In the genomic region with DNA sequence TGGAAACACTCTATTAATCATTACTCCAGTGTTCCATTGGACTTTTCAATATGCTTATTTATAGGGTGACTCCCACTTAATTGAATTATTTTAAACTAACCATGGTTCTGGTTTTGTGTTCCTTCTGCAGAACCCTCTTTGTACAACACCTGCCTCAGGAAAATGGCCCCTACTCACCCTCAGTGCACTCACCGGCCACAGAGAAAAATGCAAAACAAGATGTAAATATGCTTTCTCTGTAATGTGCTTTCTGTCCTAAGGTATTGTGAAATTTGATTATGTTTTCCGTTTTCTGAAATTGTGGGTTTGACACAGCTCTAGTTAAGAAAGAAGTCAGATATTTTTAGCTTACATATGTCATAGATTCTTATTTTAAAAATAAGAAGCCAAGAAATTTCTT, we compare ENCODE assay signal across 20 cellular contexts.
"Had no signal": no experiment of that assay in that cellular context is flagged by ENCODE, and none has a peak within 500 bp of the region (broad histone marks: within the 10 kb centered on the region; RNA-seq: fewer than 3 reads in every experiment).

No MANE protein-coding gene starts in this region.

- H3K4me3 ChIP-seq: adrenal gland, breast epithelium, K562 had no signal

- H3K4me1 ChIP-seq: adrenal gland, breast epithelium had no signal

- H3K9me3 ChIP-seq: adrenal gland, breast epithelium had no signal

- H3K36me3 Mint-ChIP-seq: activated naive CD8-positive, alpha-beta T cell treated with anti-CD3 and anti-CD28 coated beads, Interleukin-2, amount 10 ng/mL, durations not matched to agents 7 days and 5 days had no signal

- H3K9me3 Mint-ChIP-seq: activated CD4-positive, alpha-beta memory T cell treated with anti-CD3 and anti-CD28 coated beads, Interleukin-2, amount 10 ng/mL, durations not matched to agents 7 days and 5 days; activated CD4-positive, alpha-beta T cell treated with anti-CD3 and anti-CD28 coated beads, Interleukin-2, amount 10 ng/mL, durations not matched to agents 7 days and 5 days; activated naive CD8-positive, alpha-beta T cell treated with anti-CD3 and anti-CD28 coated beads, Interleukin-2, amount 10 ng/mL, durations not matched to agents 7 days and 5 days; activated T-cell treated with anti-CD3 and anti-CD28 coated beads, Interleukin-2, amount 50 U/mL, for 72 hours had no signal

- H3K36me3 ChIP-seq: adrenal gland, breast epithelium had no signal

- DNase-seq: activated CD4-positive, alpha-beta memory T cell treated with anti-CD3 and anti-CD28 coated beads, Interleukin-2, amount 10 ng/mL, durations not matched to agents 7 days and 5 days; activated CD4-positive, alpha-beta T cell treated with anti-CD3 and anti-CD28 coated beads, Interleukin-2, amount 10 ng/mL, durations not matched to agents 7 days and 5 days; activated CD4-positive, CD25-positive, alpha-beta regulatory T cell; activated naive CD4-positive, alpha-beta T cell treated with anti-CD3 and anti-CD28 coated beads, Interleukin-2, amount 50 U/mL, for 16 hours; activated naive CD8-positive, alpha-beta T cell treated with anti-CD3 and anti-CD28 coated beads, Interleukin-2, amount 10 ng/mL, durations not matched to agents 7 days and 5 days; activated T-cell treated with anti-CD3 and anti-CD28 coated beads, Interleukin-2, amount 50 U/mL, for 72 hours; adrenal gland; anterior cingulate cortex; caudate nucleus; Karpas-422; NCI-H1048; NCI-H1417 treated with DMSO at 0.1 percent for 48 hours; NCI-H1694; NCI-H2029; NCI-H774; SIG-M5; T-helper 17 cell; T-helper 9 cell had no signal

- H3K27ac Mint-ChIP-seq: activated CD4-positive, alpha-beta memory T cell treated with anti-CD3 and anti-CD28 coated beads, Interleukin-2, amount 10 ng/mL, durations not matched to agents 7 days and 5 days; activated CD4-positive, alpha-beta T cell treated with anti-CD3 and anti-CD28 coated beads, Interleukin-2, amount 10 ng/mL, durations not matched to agents 7 days and 5 days; activated naive CD8-positive, alpha-beta T cell treated with anti-CD3 and anti-CD28 coated beads, Interleukin-2, amount 10 ng/mL, durations not matched to agents 7 days and 5 days; activated T-cell treated with anti-CD3 and anti-CD28 coated beads, Interleukin-2, amount 50 U/mL, for 72 hours; T-helper 17 cell had no signal

- H3K4me3 Mint-ChIP-seq: activated CD4-positive, alpha-beta memory T cell treated with anti-CD3 and anti-CD28 coated beads, Interleukin-2, amount 10 ng/mL, durations not matched to agents 7 days and 5 days; activated CD4-positive, alpha-beta T cell treated with anti-CD3 and anti-CD28 coated beads, Interleukin-2, amount 10 ng/mL, durations not matched to agents 7 days and 5 days; activated naive CD8-positive, alpha-beta T cell treated with anti-CD3 and anti-CD28 coated beads, Interleukin-2, amount 10 ng/mL, durations not matched to agents 7 days and 5 days; activated T-cell treated with anti-CD3 and anti-CD28 coated beads, Interleukin-2, amount 50 U/mL, for 72 hours; T-helper 17 cell had no signal

- H3K4me1 Mint-ChIP-seq: activated CD4-positive, alpha-beta memory T cell treated with anti-CD3 and anti-CD28 coated beads, Interleukin-2, amount 10 ng/mL, durations not matched to agents 7 days and 5 days; activated CD4-positive, alpha-beta T cell treated with anti-CD3 and anti-CD28 coated beads, Interleukin-2, amount 10 ng/mL, durations not matched to agents 7 days and 5 days; activated naive CD8-positive, alpha-beta T cell treated with anti-CD3 and anti-CD28 coated beads, Interleukin-2, amount 10 ng/mL, durations not matched to agents 7 days and 5 days; T-helper 17 cell had no signal

- ATAC-seq: activated T-cell treated with anti-CD3 and anti-CD28 coated beads, Interleukin-2, amount 50 U/mL, for 72 hours; K562; T-helper 17 cell had no signal

- H3K27me3 Mint-ChIP-seq: activated CD4-positive, alpha-beta memory T cell treated with anti-CD3 and anti-CD28 coated beads, Interleukin-2, amount 10 ng/mL, durations not matched to agents 7 days and 5 days had no signal

- H3K27me3 ChIP-seq: adrenal gland, breast epithelium had no signal
